11 cellular contexts compared by ENCODE assay signal in genomic region chr6:112781236-112781635, GRCh38.
DNase-seq lines count a peak whose midpoint lies in the region; ATAC-seq and TF ChIP-seq lines count a peak whose summit lies in the region.
"Had no signal": no experiment of that assay in that cellular context is flagged by ENCODE, and none has a peak within 500 bp of the region (broad histone marks: within the 10 kb centered on the region; RNA-seq: fewer than 3 reads in every experiment).

No MANE protein-coding gene starts in this region.

- peaks cover 4% of the 10 kb centered on the region for H3K36me3 Mint-ChIP-seq in chondrocyte (ENCODE audit: low read depth)
- H3K36me3 Mint-ChIP-seq: CD4-positive, alpha-beta memory T cell had no signal

- no peak overlapping the region for H3K4me3 Mint-ChIP-seq in chondrocyte (ENCODE audit: unreplicated experiment)
- H3K4me3 Mint-ChIP-seq: CD4-positive, alpha-beta memory T cell had no signal

- H3K4me1 ChIP-seq in BE2C = peaks cover 8% of the 10 kb centered on the region; the same call in 1 of the 2 replicates
- H3K4me1 ChIP-seq in ovary (ENCODE audit: insufficient read depth) = no peaks in the 10 kb centered on the region
- peaks cover 0 to 2% of the 10 kb centered on the region in 2 donors for H3K4me1 ChIP-seq in aorta (ENCODE audit: control insufficient read depth in 1 of 2, insufficient read depth in 2 of 2, low read length in 2 of 2)

- DNase-seq in BE2C = peak; percentile 30
- peak; percentile 58 for DNase-seq in LHCN-M2 (ENCODE audit: low read depth)
- no peak for DNase-seq in chondrocyte (ENCODE audit: low spot score)
- peak; percentile 42 to 78 for DNase-seq in lung microvascular endothelial cell (ENCODE audit: low read depth in 2 of 2)
- DNase-seq in NCI-H1436 (lab: John Stamatoyannopoulos, UW) = no peak
- DNase-seq in ovary = no peak
- DNase-seq in aorta = no peak
- DNase-seq: CD4-positive, alpha-beta memory T cell had no signal

- TF ChIP-seq CTCF in BE2C (IDR thresholded peaks at IDR 0.05; ENCODE audit: low read depth, low read length) (peak; percentile 46), chondrocyte (IDR thresholded peaks at IDR 0.05) (peak; percentile 34), ovary (IDR thresholded peaks at IDR 0.05) (no peak)

- TF ChIP-seq EP300 in ovary (IDR thresholded peaks at IDR 0.05) = no peak

- H3K27ac ChIP-seq in ovary (no peak overlapping the region), aorta (ENCODE audit: low read depth in 1 of 2, low read length in 2 of 2) (no peak overlapping the region)
- H3K27ac ChIP-seq: epithelial cell of prostate had no signal

- H3K36me3 ChIP-seq in BE2C (no peaks in the 10 kb centered on the region), ovary (no peaks in the 10 kb centered on the region), aorta (ENCODE audit: control insufficient read depth in 1 of 2, insufficient read depth in 2 of 2, low read length in 1 of 2) (no peaks in the 10 kb centered on the region)

- peaks cover 3% of the 10 kb centered on the region for H3K9me3 Mint-ChIP-seq in chondrocyte (ENCODE audit: low read depth)

- ATAC-seq in GM18505 (IDR thresholded peaks at IDR 0.05; ENCODE audit: unreplicated experiment) (no peak), aorta (ENCODE audit: low FRiP score) (no peak)

- H3K4me1 Mint-ChIP-seq in chondrocyte (ENCODE audit: low read depth) = peaks cover 19% of the 10 kb centered on the region
- H3K4me1 Mint-ChIP-seq: CD4-positive, alpha-beta memory T cell had no signal

- H3K9me3 ChIP-seq in BE2C (no peaks in the 10 kb centered on the region), ovary (no peaks in the 10 kb centered on the region), aorta (ENCODE audit: control insufficient read depth, low read length) (no peaks in the 10 kb centered on the region)

- H3K27me3 ChIP-seq in BE2C (no peaks in the 10 kb centered on the region), ovary (no peaks in the 10 kb centered on the region), aorta (ENCODE audit: control insufficient read depth in 1 of 2, insufficient read depth in 2 of 2, low read length in 1 of 2) (no peaks in the 10 kb centered on the region)

- no peak for TF ChIP-seq POLR2A in GM18505 (IDR thresholded peaks at IDR 0.05; ENCODE audit: borderline replicate concordance, extremely low read depth, insufficient read depth, insufficient read length)
- TF ChIP-seq POLR2A in ovary (IDR thresholded peaks at IDR 0.05) = no peak

- no peaks in the 10 kb centered on the region for H3K27me3 Mint-ChIP-seq in chondrocyte (ENCODE audit: low read depth)
- H3K27me3 Mint-ChIP-seq: CD4-positive, alpha-beta memory T cell; progenitor cell of endocrine pancreas had no signal

- intact Hi-C loops in ovary (cut with DNase I) = no loop called here
- intact Hi-C loops in aorta (cut with DNase I) = loop anchor here (2.0 to 5.0 kb wide), 3 partner anchors 1076 to 1126 kb away; partner anchors contain the start of gene MARCKS (in 1 of the 2)

- H3K4me3 ChIP-seq in BE2C (ENCODE audit: low read depth, low read length) = no peak overlapping the region
- H3K4me3 ChIP-seq in ovary = no peak overlapping the region
- no peak overlapping the region for H3K4me3 ChIP-seq in aorta (ENCODE audit: low read length in 2 of 2)

- 77 to 87% (median 80%) methylated on average over 2 of the region's 2 CpGs for WGBS in ovary, 3 donors
- 74 to 85% methylated on average over 2 of the region's 2 CpGs for WGBS in aorta, 2 donors

- H3K27ac Mint-ChIP-seq in chondrocyte (ENCODE audit: unreplicated experiment) = peak overlapping the region; percentile 57
- H3K27ac Mint-ChIP-seq: CD4-positive, alpha-beta memory T cell; progenitor cell of endocrine pancreas had no signal

Comparison
In these comparisons a context has a peak if more than half of its experiments do, and no peak if none do; other contexts are left out.
1. DNase-seq: peak in BE2C (single experiment), LHCN-M2 (single experiment) and lung microvascular endothelial cell (2 of 2); none in chondrocyte (single experiment), NCI-H1436 (single experiment), ovary (0 of 5) and aorta (0 of 2).
2. CTCF ChIP-seq: peak in BE2C (single experiment) and chondrocyte (single experiment); none in ovary (0 of 3).
3. intact Hi-C loops: an anchor here in aorta (2.0 to 5.0 kb wide); none called in ovary.